Comparison of ENCODE assay signal across 10 cellular contexts in genomic region chr11:43947003-43947500, GRCh38. TPM values are rescaled to one million over a fixed set of nuclear protein-coding genes. Genes with fewer than 3 reads are reported as not detected.
DNase-seq lines count a peak whose midpoint lies in the region; ATAC-seq and TF ChIP-seq lines count a peak whose summit lies in the region.
"Had no signal": no experiment of that assay in that cellular context is flagged by ENCODE, and none has a peak within 500 bp of the region (broad histone marks: within the 10 kb centered on the region; RNA-seq: fewer than 3 reads in every experiment).

No MANE protein-coding gene starts in this region.

- TF ChIP-seq CTCF in GM12865 (IDR thresholded peaks at IDR 0.05; ENCODE audit: insufficient read depth, low read depth, low read length, missing control alignments) (no peak), endodermal cell (conservative IDR thresholded peaks at IDR 0.05) (peak; percentile 74), osteoblast (IDR thresholded peaks at IDR 0.05; ENCODE audit: extremely low read depth, low read depth, low read length) (peak; percentile 57)

- H3K27ac ChIP-seq in endodermal cell (ENCODE audit: low read depth, low read length) (no peak overlapping the region), osteoblast (ENCODE audit: low read depth, low read length) (no peak overlapping the region)

- no peaks in the 10 kb centered on the region for H3K79me2 ChIP-seq in osteoblast (ENCODE audit: insufficient read depth, low read length)

- DNase-seq in GM12865 (ENCODE audit: low read depth) (peak; percentile 15), NCI-H2227 treated with DMSO at 0.1 percent for 48 hours (lab: John Stamatoyannopoulos, UW) (peak; percentile 22), endodermal cell (peak; percentile 81), osteoblast (ENCODE audit: insufficient read length, low spot score, missing footprints) (no peak), midbrain (lab: John Stamatoyannopoulos, UW) (no peak), NCI-H446 (lab: John Stamatoyannopoulos, UW) (no peak)
- DNase-seq: stimulated activated CD4-positive, alpha-beta T cell treated with anti-CD3 and anti-CD28 coated beads, Interleukin-15, amount 100 ng/mL, for 24 hours had no signal

- no peak overlapping the region for H3K27ac Mint-ChIP-seq in endodermal cell

- H3K4me3 ChIP-seq in GM12865 (ENCODE audit: low read depth, low read length) = no peak overlapping the region
- no peak overlapping the region for H3K4me3 ChIP-seq in endodermal cell (ENCODE audit: low read length)
- no peak overlapping the region for H3K4me3 ChIP-seq in osteoblast (ENCODE audit: insufficient read depth, low read length)

- 56 to 64% methylated on average over 7 to 9 of the region's 9 CpGs for WGBS in endodermal cell (ENCODE audit: insufficient coverage in 1 of 2, insufficient read length in 1 of 2), 2 experiments

- H3K9me3 ChIP-seq in endodermal cell (ENCODE audit: control insufficient read depth, low read length) = peaks cover 1% of the 10 kb centered on the region
- no peaks in the 10 kb centered on the region for H3K9me3 ChIP-seq in osteoblast (ENCODE audit: low read depth, low read length)

- H3K36me3 ChIP-seq in endodermal cell (ENCODE audit: control insufficient read depth, insufficient read depth, low read length) (no peaks in the 10 kb centered on the region), osteoblast (ENCODE audit: insufficient read depth, low read length) (no peaks in the 10 kb centered on the region)

- H3K4me2 ChIP-seq in osteoblast (ENCODE audit: insufficient read depth, low read length) = no peak overlapping the region

- H3K9me3 Mint-ChIP-seq in endodermal cell = peaks cover 1% of the 10 kb centered on the region

- peaks cover 7% of the 10 kb centered on the region for H3K4me1 Mint-ChIP-seq in endodermal cell

- no peaks in the 10 kb centered on the region for H4K20me1 ChIP-seq in osteoblast (ENCODE audit: insufficient read depth, low read length)

- no peaks in the 10 kb centered on the region for H3K36me3 Mint-ChIP-seq in endodermal cell (ENCODE audit: low read depth)

- H2AFZ ChIP-seq in osteoblast (ENCODE audit: low read length) = no peak overlapping the region

- H3K4me3 Mint-ChIP-seq in endodermal cell = no peak overlapping the region

- peaks cover 43% of the 10 kb centered on the region for H3K27me3 Mint-ChIP-seq in endodermal cell (ENCODE audit: insufficient read depth)

- H3K9ac ChIP-seq in endodermal cell (ENCODE audit: extremely low read depth, low read length, poor library complexity, severe bottlenecking) = no peak overlapping the region

- ATAC-seq in HG02852 (IDR thresholded peaks at IDR 0.05; ENCODE audit: unreplicated experiment) (no peak), HG02588 (IDR thresholded peaks at IDR 0.05; ENCODE audit: unreplicated experiment) (no peak)

- H3K27me3 ChIP-seq in endodermal cell (ENCODE audit: control insufficient read depth, insufficient read depth, low read length, poor library complexity, severe bottlenecking) (peaks cover 43% of the 10 kb centered on the region), osteoblast (ENCODE audit: insufficient read depth, low read length) (peaks cover 43% of the 10 kb centered on the region)

- H3K4me1 ChIP-seq in endodermal cell (ENCODE audit: control insufficient read depth, insufficient read depth, low read length) (peaks cover 3% of the 10 kb centered on the region), osteoblast (ENCODE audit: insufficient read depth, low read length) (peaks cover 17% of the 10 kb centered on the region)

RNA-seq across cellular contexts. Expression of gene C11orf96, which starts 4.6 kb away (rescaled TPM):
- total RNA-seq in endodermal cell = under 1 TPM in 1 of 2 donors, not detected in 1; 0.62 TPM
- polyA plus RNA-seq in endodermal cell (2013, experiment 1 of 2) = 5.8 TPM
- polyA plus RNA-seq in endodermal cell (2013, experiment 2 of 2) = 4.9 TPM
- 9.7 and 20.6 TPM in 2 replicates for total RNA-seq in osteoblast
- total RNA-seq: OCI-LY7 had no signal

Comparison
In these comparisons a context has a peak if more than half of its experiments do, and no peak if none do; other contexts are left out.
1. DNase-seq: peak in GM12865 (single experiment), NCI-H2227 treated with DMSO at 0.1 percent for 48 hours (single experiment) and endodermal cell (single experiment); none in osteoblast (single experiment), midbrain (single experiment) and NCI-H446 (0 of 2).